1 cellular context compared by ENCODE assay signal in the genomic region with DNA sequence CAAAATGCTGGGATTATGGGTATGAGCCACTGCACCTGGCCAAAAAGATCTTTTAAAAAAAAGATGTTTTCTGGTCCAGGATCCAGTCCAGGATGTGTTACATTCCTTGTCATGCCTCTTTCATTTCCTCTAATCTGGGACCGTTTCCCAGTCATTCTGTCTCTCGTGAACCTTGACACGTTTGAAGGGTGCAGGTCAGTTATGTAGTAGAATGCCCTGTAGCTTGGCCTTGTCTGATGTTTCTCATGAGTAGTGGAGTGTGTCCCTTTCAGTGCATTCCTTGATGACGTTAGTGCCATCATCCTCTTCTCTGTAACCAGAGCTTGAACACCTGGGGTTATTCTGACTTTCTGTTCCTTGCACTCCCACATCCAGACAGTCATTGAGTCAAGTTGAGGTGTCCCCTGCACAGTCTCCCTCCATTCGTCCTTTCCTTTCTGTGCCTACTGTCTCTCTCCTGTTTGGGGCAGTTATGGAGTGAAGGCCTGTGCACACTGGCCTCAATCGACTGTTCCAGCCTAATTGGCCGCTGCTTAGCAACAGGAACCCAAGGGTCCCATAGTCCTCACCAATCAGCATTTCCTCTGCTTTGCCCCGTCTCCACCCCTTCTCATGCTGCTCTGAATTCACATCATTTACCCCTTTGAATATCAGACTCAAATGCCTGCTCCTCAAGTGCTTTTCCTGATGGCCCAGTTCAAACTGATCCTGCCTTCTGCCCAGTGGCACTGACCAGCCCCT.
TF ChIP-seq lines count a peak whose summit lies in the region.

No MANE protein-coding gene starts in this region.

TF ChIP-seq in WTC11, 78 proteins besides CTCF, POLR2A, EP300 and RAD21 (continued from another document):
- TF ChIP-seq, protein P1, sequence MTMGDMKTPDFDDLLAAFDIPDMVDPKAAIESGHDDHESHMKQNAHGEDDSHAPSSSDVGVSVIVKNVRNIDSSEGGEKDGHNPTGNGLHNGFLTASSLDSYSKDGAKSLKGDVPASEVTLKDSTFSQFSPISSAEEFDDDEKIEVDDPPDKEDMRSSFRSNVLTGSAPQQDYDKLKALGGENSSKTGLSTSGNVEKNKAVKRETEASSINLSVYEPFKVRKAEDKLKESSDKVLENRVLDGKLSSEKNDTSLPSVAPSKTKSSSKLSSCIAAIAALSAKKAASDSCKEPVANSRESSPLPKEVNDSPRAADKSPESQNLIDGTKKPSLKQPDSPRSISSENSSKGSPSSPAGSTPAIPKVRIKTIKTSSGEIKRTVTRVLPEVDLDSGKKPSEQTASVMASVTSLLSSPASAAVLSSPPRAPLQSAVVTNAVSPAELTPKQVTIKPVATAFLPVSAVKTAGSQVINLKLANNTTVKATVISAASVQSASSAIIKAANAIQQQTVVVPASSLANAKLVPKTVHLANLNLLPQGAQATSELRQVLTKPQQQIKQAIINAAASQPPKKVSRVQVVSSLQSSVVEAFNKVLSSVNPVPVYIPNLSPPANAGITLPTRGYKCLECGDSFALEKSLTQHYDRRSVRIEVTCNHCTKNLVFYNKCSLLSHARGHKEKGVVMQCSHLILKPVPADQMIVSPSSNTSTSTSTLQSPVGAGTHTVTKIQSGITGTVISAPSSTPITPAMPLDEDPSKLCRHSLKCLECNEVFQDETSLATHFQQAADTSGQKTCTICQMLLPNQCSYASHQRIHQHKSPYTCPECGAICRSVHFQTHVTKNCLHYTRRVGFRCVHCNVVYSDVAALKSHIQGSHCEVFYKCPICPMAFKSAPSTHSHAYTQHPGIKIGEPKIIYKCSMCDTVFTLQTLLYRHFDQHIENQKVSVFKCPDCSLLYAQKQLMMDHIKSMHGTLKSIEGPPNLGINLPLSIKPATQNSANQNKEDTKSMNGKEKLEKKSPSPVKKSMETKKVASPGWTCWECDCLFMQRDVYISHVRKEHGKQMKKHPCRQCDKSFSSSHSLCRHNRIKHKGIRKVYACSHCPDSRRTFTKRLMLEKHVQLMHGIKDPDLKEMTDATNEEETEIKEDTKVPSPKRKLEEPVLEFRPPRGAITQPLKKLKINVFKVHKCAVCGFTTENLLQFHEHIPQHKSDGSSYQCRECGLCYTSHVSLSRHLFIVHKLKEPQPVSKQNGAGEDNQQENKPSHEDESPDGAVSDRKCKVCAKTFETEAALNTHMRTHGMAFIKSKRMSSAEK (CRISPR knock-in tag; IDR thresholded peaks at IDR 0.05; ENCODE audit: borderline replicate concordance) = no peak
- TF ChIP-seq HMGA2 (CRISPR knock-in tag; IDR thresholded peaks at IDR 0.05) (no peak), PREB (CRISPR knock-in tag; IDR thresholded peaks at IDR 0.05; ENCODE audit: borderline replicate concordance) (no peak), CBFB (CRISPR knock-in tag; IDR thresholded peaks at IDR 0.05; ENCODE audit: low read depth) (no peak), ZNF219 (CRISPR knock-in tag; IDR thresholded peaks at IDR 0.05; ENCODE audit: borderline replicate concordance) (no peak), ATF2 (CRISPR knock-in tag; IDR thresholded peaks at IDR 0.05; ENCODE audit: borderline replicate concordance, low read depth) (no peak)
TF ChIP-seq in WTC11: peak in this region for 0.
